Comparison of ENCODE assay signal across 1 cellular context in the genomic region with DNA sequence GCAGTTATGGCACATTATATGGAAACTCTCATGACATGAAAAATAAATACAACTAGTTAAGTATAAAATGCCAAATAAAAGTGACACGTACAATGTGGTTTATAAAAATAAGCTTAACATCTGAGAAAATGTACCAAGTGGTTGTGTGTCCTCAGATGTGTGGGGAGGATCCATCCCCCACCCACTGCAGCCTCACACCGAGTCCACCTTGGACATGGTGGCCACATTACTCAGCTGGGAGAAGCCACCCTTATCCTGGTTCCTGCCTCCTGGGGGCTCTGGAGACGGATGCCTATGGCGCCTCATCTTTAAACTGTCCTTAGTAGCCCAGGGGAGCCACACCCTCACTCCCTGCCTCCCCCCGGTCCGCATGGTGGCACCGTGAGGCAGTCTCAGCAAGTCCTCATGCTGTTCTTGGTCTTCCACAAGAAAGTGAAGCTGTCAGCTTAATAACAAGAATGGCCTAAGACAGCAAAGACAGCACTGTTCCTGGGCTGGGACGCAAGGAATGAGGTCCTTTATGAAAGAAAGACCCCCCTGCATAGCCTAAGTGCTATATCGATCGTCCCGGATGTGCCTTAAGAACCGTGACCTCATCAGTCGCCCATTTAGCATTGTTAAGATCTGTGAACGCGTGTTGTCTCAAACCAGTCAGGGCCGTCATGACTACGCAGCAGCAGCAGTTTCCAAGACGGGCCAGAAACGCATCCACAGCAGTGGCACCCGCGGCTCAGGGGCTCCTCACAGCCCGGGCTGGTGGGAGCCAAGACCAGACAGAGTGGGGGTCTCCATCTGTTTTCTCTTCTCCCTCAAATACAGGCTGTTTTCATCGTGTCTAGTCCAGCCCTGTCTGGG.
TF ChIP-seq lines count a peak whose summit lies in the region.

No MANE protein-coding gene starts in this region.

TF ChIP-seq in HepG2, 621 proteins besides CTCF, POLR2A, EP300 and RAD21:
- TF ChIP-seq, protein P1, sequence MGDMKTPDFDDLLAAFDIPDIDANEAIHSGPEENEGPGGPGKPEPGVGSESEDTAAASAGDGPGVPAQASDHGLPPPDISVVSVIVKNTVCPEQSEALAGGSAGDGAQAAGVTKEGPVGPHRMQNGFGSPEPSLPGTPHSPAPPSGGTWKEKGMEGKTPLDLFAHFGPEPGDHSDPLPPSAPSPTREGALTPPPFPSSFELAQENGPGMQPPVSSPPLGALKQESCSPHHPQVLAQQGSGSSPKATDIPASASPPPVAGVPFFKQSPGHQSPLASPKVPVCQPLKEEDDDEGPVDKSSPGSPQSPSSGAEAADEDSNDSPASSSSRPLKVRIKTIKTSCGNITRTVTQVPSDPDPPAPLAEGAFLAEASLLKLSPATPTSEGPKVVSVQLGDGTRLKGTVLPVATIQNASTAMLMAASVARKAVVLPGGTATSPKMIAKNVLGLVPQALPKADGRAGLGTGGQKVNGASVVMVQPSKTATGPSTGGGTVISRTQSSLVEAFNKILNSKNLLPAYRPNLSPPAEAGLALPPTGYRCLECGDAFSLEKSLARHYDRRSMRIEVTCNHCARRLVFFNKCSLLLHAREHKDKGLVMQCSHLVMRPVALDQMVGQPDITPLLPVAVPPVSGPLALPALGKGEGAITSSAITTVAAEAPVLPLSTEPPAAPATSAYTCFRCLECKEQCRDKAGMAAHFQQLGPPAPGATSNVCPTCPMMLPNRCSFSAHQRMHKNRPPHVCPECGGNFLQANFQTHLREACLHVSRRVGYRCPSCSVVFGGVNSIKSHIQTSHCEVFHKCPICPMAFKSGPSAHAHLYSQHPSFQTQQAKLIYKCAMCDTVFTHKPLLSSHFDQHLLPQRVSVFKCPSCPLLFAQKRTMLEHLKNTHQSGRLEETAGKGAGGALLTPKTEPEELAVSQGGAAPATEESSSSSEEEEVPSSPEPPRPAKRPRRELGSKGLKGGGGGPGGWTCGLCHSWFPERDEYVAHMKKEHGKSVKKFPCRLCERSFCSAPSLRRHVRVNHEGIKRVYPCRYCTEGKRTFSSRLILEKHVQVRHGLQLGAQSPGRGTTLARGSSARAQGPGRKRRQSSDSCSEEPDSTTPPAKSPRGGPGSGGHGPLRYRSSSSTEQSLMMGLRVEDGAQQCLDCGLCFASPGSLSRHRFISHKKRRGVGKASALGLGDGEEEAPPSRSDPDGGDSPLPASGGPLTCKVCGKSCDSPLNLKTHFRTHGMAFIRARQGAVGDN (CRISPR knock-in tag; IDR thresholded peaks at IDR 0.05): 0 out of 2 replicates have a peak, but pooled peaks have one; percentile 28
- no peak for TF ChIP-seq ARHGAP35 (CRISPR knock-in tag; IDR thresholded peaks at IDR 0.05; ENCODE audit: borderline replicate concordance)
- TF ChIP-seq NFATC3 (CRISPR knock-in tag; IDR thresholded peaks at IDR 0.05): no peak
- no peak for TF ChIP-seq ZNF205 (CRISPR knock-in tag; IDR thresholded peaks at IDR 0.05)
- TF ChIP-seq, protein P2, sequence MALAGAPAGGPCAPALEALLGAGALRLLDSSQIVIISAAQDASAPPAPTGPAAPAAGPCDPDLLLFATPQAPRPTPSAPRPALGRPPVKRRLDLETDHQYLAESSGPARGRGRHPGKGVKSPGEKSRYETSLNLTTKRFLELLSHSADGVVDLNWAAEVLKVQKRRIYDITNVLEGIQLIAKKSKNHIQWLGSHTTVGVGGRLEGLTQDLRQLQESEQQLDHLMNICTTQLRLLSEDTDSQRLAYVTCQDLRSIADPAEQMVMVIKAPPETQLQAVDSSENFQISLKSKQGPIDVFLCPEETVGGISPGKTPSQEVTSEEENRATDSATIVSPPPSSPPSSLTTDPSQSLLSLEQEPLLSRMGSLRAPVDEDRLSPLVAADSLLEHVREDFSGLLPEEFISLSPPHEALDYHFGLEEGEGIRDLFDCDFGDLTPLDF (CRISPR knock-in tag; IDR thresholded peaks at IDR 0.05): no peak
- no peak for TF ChIP-seq PBX2 (CRISPR knock-in tag; IDR thresholded peaks at IDR 0.05)
